In the genomic region with DNA sequence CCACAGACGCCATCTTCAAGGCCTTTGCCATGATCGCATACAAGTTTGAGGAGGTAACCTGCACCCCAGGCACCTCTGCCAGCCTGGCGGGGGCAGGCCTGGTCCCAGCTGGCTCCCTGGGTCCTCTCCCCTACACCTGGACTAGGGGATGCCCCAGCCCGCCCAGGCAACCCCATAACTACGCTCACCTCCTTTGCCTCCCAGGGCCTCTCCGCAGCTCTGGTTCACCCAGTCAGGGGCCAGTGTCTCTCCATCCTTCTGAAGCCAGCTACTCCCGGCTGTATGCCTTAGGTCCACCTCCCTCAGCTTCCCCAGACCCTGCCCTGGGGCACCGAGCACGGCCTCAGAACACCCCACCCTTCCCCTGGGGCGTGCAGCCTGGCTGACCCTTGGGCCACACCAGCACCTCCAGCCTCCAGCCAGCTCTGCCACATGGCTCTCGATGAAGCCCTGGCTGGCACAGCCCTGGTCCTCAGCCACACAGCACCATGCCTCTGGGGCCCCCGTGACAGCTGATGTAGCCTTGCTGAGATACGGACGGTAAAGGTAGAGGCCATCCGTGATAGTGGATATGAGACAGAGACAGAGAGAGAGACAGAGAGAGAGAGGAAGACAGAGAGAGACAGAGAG, we compare ENCODE assay signal across 1 cellular context.
TF ChIP-seq lines count a peak whose summit lies in the region.

No MANE protein-coding gene starts in this region.

TF ChIP-seq in GM23338, 12 proteins besides CTCF, POLR2A, EP300 and RAD21:
- TF ChIP-seq CREB1 (CRISPR knock-in tag; IDR thresholded peaks at IDR 0.05; ENCODE audit: low read depth) (no peak), EZH2 (IDR thresholded peaks at IDR 0.05; ENCODE audit: low read depth, unreplicated experiment) (no peak), ZNF331 (CRISPR knock-in tag; IDR thresholded peaks at IDR 0.05; ENCODE audit: low read depth) (no peak), NANOG (IDR thresholded peaks at IDR 0.05; ENCODE audit: borderline replicate concordance) (no peak), STAT1 (IDR thresholded peaks at IDR 0.05; ENCODE audit: unreplicated experiment) (no peak), EZH2phosphoT487 (IDR thresholded peaks at IDR 0.05; ENCODE audit: unreplicated experiment) (no peak), JUNB (IDR thresholded peaks at IDR 0.05; ENCODE audit: unreplicated experiment) (no peak), POLR2AphosphoS5 (IDR thresholded peaks at IDR 0.05; ENCODE audit: low read depth) (no peak), ZNF114 (CRISPR knock-in tag; IDR thresholded peaks at IDR 0.05) (no peak)
- TF ChIP-seq, protein P1, sequence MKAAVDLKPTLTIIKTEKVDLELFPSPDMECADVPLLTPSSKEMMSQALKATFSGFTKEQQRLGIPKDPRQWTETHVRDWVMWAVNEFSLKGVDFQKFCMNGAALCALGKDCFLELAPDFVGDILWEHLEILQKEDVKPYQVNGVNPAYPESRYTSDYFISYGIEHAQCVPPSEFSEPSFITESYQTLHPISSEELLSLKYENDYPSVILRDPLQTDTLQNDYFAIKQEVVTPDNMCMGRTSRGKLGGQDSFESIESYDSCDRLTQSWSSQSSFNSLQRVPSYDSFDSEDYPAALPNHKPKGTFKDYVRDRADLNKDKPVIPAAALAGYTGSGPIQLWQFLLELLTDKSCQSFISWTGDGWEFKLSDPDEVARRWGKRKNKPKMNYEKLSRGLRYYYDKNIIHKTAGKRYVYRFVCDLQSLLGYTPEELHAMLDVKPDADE (IDR thresholded peaks at IDR 0.05), result no peak
- TF ChIP-seq, protein P2, sequence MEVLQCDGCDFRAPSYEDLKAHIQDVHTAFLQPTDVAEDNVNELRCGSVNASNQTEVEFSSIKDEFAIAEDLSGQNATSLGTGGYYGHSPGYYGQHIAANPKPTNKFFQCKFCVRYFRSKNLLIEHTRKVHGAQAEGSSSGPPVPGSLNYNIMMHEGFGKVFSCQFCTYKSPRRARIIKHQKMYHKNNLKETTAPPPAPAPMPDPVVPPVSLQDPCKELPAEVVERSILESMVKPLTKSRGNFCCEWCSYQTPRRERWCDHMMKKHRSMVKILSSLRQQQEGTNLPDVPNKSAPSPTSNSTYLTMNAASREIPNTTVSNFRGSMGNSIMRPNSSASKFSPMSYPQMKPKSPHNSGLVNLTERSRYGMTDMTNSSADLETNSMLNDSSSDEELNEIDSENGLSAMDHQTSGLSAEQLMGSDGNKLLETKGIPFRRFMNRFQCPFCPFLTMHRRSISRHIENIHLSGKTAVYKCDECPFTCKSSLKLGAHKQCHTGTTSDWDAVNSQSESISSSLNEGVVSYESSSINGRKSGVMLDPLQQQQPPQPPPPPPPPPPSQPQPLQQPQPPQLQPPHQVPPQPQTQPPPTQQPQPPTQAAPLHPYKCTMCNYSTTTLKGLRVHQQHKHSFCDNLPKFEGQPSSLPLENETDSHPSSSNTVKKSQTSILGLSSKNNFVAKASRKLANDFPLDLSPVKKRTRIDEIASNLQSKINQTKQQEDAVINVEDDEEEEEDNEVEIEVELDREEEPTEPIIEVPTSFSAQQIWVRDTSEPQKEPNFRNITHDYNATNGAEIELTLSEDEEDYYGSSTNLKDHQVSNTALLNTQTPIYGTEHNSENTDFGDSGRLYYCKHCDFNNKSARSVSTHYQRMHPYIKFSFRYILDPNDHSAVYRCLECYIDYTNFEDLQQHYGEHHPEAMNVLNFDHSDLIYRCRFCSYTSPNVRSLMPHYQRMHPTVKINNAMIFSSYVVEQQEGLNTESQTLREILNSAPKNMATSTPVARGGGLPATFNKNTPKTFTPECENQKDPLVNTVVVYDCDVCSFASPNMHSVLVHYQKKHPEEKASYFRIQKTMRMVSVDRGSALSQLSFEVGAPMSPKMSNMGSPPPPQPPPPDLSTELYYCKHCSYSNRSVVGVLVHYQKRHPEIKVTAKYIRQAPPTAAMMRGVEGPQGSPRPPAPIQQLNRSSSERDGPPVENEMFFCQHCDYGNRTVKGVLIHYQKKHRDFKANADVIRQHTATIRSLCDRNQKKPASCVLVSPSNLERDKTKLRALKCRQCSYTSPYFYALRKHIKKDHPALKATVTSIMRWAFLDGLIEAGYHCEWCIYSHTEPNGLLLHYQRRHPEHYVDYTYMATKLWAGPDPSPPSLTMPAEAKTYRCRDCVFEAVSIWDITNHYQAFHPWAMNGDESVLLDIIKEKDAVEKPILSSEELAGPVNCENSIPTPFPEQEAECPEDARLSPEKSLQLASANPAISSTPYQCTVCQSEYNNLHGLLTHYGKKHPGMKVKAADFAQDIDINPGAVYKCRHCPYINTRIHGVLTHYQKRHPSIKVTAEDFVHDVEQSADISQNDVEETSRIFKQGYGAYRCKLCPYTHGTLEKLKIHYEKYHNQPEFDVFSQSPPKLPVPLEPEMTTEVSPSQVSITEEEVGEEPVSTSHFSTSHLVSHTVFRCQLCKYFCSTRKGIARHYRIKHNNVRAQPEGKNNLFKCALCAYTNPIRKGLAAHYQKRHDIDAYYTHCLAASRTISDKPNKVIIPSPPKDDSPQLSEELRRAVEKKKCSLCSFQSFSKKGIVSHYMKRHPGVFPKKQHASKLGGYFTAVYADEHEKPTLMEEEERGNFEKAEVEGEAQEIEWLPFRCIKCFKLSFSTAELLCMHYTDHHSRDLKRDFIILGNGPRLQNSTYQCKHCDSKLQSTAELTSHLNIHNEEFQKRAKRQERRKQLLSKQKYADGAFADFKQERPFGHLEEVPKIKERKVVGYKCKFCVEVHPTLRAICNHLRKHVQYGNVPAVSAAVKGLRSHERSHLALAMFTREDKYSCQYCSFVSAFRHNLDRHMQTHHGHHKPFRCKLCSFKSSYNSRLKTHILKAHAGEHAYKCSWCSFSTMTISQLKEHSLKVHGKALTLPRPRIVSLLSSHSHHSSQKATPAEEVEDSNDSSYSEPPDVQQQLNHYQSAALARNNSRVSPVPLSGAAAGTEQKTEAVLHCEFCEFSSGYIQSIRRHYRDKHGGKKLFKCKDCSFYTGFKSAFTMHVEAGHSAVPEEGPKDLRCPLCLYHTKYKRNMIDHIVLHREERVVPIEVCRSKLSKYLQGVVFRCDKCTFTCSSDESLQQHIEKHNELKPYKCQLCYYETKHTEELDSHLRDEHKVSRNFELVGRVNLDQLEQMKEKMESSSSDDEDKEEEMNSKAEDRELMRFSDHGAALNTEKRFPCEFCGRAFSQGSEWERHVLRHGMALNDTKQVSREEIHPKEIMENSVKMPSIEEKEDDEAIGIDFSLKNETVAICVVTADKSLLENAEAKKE (CRISPR knock-in tag; IDR thresholded peaks at IDR 0.05), result no peak
- TF ChIP-seq, protein P3, sequence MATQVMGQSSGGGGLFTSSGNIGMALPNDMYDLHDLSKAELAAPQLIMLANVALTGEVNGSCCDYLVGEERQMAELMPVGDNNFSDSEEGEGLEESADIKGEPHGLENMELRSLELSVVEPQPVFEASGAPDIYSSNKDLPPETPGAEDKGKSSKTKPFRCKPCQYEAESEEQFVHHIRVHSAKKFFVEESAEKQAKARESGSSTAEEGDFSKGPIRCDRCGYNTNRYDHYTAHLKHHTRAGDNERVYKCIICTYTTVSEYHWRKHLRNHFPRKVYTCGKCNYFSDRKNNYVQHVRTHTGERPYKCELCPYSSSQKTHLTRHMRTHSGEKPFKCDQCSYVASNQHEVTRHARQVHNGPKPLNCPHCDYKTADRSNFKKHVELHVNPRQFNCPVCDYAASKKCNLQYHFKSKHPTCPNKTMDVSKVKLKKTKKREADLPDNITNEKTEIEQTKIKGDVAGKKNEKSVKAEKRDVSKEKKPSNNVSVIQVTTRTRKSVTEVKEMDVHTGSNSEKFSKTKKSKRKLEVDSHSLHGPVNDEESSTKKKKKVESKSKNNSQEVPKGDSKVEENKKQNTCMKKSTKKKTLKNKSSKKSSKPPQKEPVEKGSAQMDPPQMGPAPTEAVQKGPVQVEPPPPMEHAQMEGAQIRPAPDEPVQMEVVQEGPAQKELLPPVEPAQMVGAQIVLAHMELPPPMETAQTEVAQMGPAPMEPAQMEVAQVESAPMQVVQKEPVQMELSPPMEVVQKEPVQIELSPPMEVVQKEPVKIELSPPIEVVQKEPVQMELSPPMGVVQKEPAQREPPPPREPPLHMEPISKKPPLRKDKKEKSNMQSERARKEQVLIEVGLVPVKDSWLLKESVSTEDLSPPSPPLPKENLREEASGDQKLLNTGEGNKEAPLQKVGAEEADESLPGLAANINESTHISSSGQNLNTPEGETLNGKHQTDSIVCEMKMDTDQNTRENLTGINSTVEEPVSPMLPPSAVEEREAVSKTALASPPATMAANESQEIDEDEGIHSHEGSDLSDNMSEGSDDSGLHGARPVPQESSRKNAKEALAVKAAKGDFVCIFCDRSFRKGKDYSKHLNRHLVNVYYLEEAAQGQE (IDR thresholded peaks at IDR 0.05; ENCODE audit: unreplicated experiment), result no peak
TF ChIP-seq in GM23338: peak in this region for 0.
